In the genomic region with DNA sequence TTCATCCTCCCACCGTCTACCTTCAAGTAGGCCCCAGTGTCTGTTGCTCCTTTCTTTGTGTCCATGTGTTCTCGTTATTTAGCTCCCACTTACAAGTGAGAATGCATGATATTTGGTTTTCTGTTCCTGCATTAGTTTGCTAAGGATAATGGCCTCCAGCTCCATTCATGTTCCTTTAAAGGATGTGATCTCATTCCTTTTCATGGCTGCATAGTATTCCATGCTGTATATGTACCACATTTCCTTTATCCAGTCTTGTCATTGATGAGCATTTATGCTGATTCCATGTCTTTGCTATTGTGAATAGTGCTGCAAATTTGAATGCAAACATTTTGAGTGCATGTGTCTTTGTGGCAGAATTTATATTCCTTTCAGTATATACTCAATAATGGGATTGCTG, we compare ENCODE assay signal across 39 cellular contexts.
"Had no signal": no experiment of that assay in that cellular context is flagged by ENCODE, and none has a peak within 500 bp of the region (broad histone marks: within the 10 kb centered on the region; RNA-seq: fewer than 3 reads in every experiment).

No MANE protein-coding gene starts in this region.

- H3K4me3 ChIP-seq: ascending aorta, body of pancreas, breast epithelium, cardiac muscle cell, colonic mucosa had no signal

- H3K4me3 Mint-ChIP-seq: activated naive CD4-positive, alpha-beta T cell treated with anti-CD3 and anti-CD28 coated beads for 36 hours; activated naive CD4-positive, alpha-beta T cell treated with anti-CD3 and anti-CD28 coated beads, Interleukin-2, amount 10 ng/mL, durations not matched to agents 7 days and 5 days; activated naive CD4-positive, alpha-beta T cell treated with anti-CD3 and anti-CD28 coated beads, Interleukin-2, amount 50 U/mL, for 24 hours; activated naive CD8-positive, alpha-beta T cell; activated naive CD8-positive, alpha-beta T cell treated with anti-CD3 and anti-CD28 coated beads for 36 hours; activated naive CD8-positive, alpha-beta T cell treated with anti-CD3 and anti-CD28 coated beads, Interleukin-2, amount 10 ng/mL, durations not matched to agents 7 days and 5 days; activated naive CD8-positive, alpha-beta T cell treated with anti-CD3 and anti-CD28 coated beads, Interleukin-2, amount 50 U/mL, for 24 hours; activated T-cell treated with anti-CD3 and anti-CD28 coated beads, Interleukin-2, amount 50 U/mL, for 24 hours; activated T-cell treated with anti-CD3 and anti-CD28 coated beads, Interleukin-2, amount 50 U/mL, for 4 hours; activated T-cell treated with anti-CD3 and anti-CD28 coated beads, Interleukin-2, amount 50 U/mL, for 72 hours; activated T-helper 1 cell treated with anti-CD3 and anti-CD28 coated beads, Interleukin-12 subunit alpha, Interleukin-12 subunit beta, Interleukin-2, Interleukin-4 antibody, amounts not matched to agents 30 ng/mL and 10 ng/mL and 1 ng/mL, durations not matched to agents 14 hours and 24 hours and 36 hours; activated T-helper 17 cell treated with anti-CD3 and anti-CD28 coated beads, Interleukin-2, amount 50 U/mL, for 72 hours; brain; central memory CD8-positive, alpha-beta T cell had no signal

- FAIRE-seq: astrocyte, bronchial epithelial cell had no signal

- DNase-seq: activated effector memory CD4-positive, alpha-beta T cell treated with anti-CD3 and anti-CD28 coated beads, Interleukin-2, amount 50 U/mL, for 16 hours; activated effector memory CD4-positive, alpha-beta T cell treated with Interleukin-2 at 50 U/mL for 16 hours; activated gamma-delta T cell; activated gamma-delta T cell treated with Interleukin-2 at 50 U/mL for 16 hours; activated naive CD4-positive, alpha-beta T cell; activated naive CD4-positive, alpha-beta T cell treated with anti-CD3 and anti-CD28 coated beads for 36 hours; activated naive CD4-positive, alpha-beta T cell treated with anti-CD3 and anti-CD28 coated beads, Interleukin-2, amount 10 ng/mL, durations not matched to agents 7 days and 5 days; activated naive CD4-positive, alpha-beta T cell treated with anti-CD3 and anti-CD28 coated beads, Interleukin-2, amount 50 U/mL, for 16 hours; activated naive CD4-positive, alpha-beta T cell treated with Interleukin-2 at 50 U/mL for 16 hours; activated naive CD8-positive, alpha-beta T cell treated with anti-CD3 and anti-CD28 coated beads for 36 hours; activated naive CD8-positive, alpha-beta T cell treated with anti-CD3 and anti-CD28 coated beads, Interleukin-2, amount 10 ng/mL, durations not matched to agents 7 days and 5 days; activated naive CD8-positive, alpha-beta T cell treated with anti-CD3 and anti-CD28 coated beads, Interleukin-2, amount 50 U/mL, for 24 hours; activated T-cell treated with anti-CD3 and anti-CD28 coated beads, Interleukin-2, amount 50 U/mL, for 24 hours; activated T-cell treated with anti-CD3 and anti-CD28 coated beads, Interleukin-2, amount 50 U/mL, for 4 hours; activated T-cell treated with anti-CD3 and anti-CD28 coated beads, Interleukin-2, amount 50 U/mL, for 48 hours; activated T-cell treated with anti-CD3 and anti-CD28 coated beads, Interleukin-2, amount 50 U/mL, for 72 hours; adrenal gland; amniotic stem cell; amygdala; anterior cingulate cortex; aorta; body of pancreas; brain microvascular endothelial cell; caudate nucleus; central memory CD4-positive, alpha-beta T cell; cerebellar nuclear complex; colonic mucosa had no signal

- H3K4me1 Mint-ChIP-seq: activated naive CD4-positive, alpha-beta T cell treated with anti-CD3 and anti-CD28 coated beads, Interleukin-2, amount 50 U/mL, for 24 hours; activated naive CD8-positive, alpha-beta T cell treated with anti-CD3 and anti-CD28 coated beads for 36 hours; activated naive CD8-positive, alpha-beta T cell treated with anti-CD3 and anti-CD28 coated beads, Interleukin-2, amount 10 ng/mL, durations not matched to agents 7 days and 5 days; activated naive CD8-positive, alpha-beta T cell treated with anti-CD3 and anti-CD28 coated beads, Interleukin-2, amount 50 U/mL, for 24 hours; activated T-helper 17 cell treated with anti-CD3 and anti-CD28 coated beads, Interleukin-2, amount 50 U/mL, for 72 hours; brain; central memory CD8-positive, alpha-beta T cell had no signal

- ATAC-seq: activated naive CD4-positive, alpha-beta T cell treated with anti-CD3 and anti-CD28 coated beads, Interleukin-2, amount 50 U/mL, for 72 hours; activated naive CD8-positive, alpha-beta T cell treated with anti-CD3 and anti-CD28 coated beads, Interleukin-2, amount 50 U/mL, for 24 hours; activated T-cell treated with anti-CD3 and anti-CD28 coated beads, Interleukin-2, amount 50 U/mL, for 4 hours; activated T-cell treated with anti-CD3 and anti-CD28 coated beads, Interleukin-2, amount 50 U/mL, for 72 hours; activated T-helper 17 cell treated with anti-CD3 and anti-CD28 coated beads, Interleukin-2, amount 50 U/mL, for 72 hours; body of pancreas had no signal

- H3K4me1 ChIP-seq: adrenal gland, ascending aorta, body of pancreas, breast epithelium, colonic mucosa had no signal

- H3K36me3 Mint-ChIP-seq: activated naive CD8-positive, alpha-beta T cell treated with anti-CD3 and anti-CD28 coated beads, Interleukin-2, amount 10 ng/mL, durations not matched to agents 7 days and 5 days had no signal

- H3K36me3 ChIP-seq: adrenal gland, ascending aorta, brain microvascular endothelial cell, breast epithelium, cardiac muscle cell, colonic mucosa had no signal

- H3K27ac ChIP-seq: adrenal gland, ascending aorta, body of pancreas, brain microvascular endothelial cell, breast epithelium, cardiac muscle cell, colonic mucosa had no signal

- H3K27me3 Mint-ChIP-seq: activated naive CD8-positive, alpha-beta T cell treated with anti-CD3 and anti-CD28 coated beads, Interleukin-2, amount 10 ng/mL, durations not matched to agents 7 days and 5 days; activated T-cell treated with anti-CD3 and anti-CD28 coated beads, Interleukin-2, amount 50 U/mL, for 24 hours; activated T-helper 17 cell treated with anti-CD3 and anti-CD28 coated beads, Interleukin-2, amount 50 U/mL, for 72 hours had no signal

- H3K27me3 ChIP-seq: adrenal gland, ascending aorta, body of pancreas, brain microvascular endothelial cell, breast epithelium, cardiac muscle cell, colonic mucosa had no signal

- H3K9me3 ChIP-seq: adrenal gland, body of pancreas, colonic mucosa had no signal

- H3K27ac Mint-ChIP-seq: activated naive CD4-positive, alpha-beta T cell treated with anti-CD3 and anti-CD28 coated beads for 36 hours; activated naive CD4-positive, alpha-beta T cell treated with anti-CD3 and anti-CD28 coated beads, Interleukin-2, amount 10 ng/mL, durations not matched to agents 7 days and 5 days; activated naive CD4-positive, alpha-beta T cell treated with anti-CD3 and anti-CD28 coated beads, Interleukin-2, amount 50 U/mL, for 24 hours; activated naive CD4-positive, alpha-beta T cell treated with anti-CD3 and anti-CD28 coated beads, Interleukin-2, amount 50 U/mL, for 72 hours; activated naive CD8-positive, alpha-beta T cell; activated naive CD8-positive, alpha-beta T cell treated with anti-CD3 and anti-CD28 coated beads for 36 hours; activated naive CD8-positive, alpha-beta T cell treated with anti-CD3 and anti-CD28 coated beads, Interleukin-2, amount 10 ng/mL, durations not matched to agents 7 days and 5 days; activated naive CD8-positive, alpha-beta T cell treated with anti-CD3 and anti-CD28 coated beads, Interleukin-2, amount 50 U/mL, for 24 hours; activated T-cell treated with anti-CD3 and anti-CD28 coated beads, Interleukin-2, amount 50 U/mL, for 24 hours; activated T-cell treated with anti-CD3 and anti-CD28 coated beads, Interleukin-2, amount 50 U/mL, for 72 hours; activated T-helper 1 cell treated with anti-CD3 and anti-CD28 coated beads, Interleukin-12 subunit alpha, Interleukin-12 subunit beta, Interleukin-2, Interleukin-4 antibody, amounts not matched to agents 30 ng/mL and 10 ng/mL and 1 ng/mL, durations not matched to agents 14 hours and 24 hours and 36 hours; activated T-helper 17 cell treated with anti-CD3 and anti-CD28 coated beads, Interleukin-2, amount 50 U/mL, for 72 hours; brain had no signal
